11 cellular contexts compared by ENCODE assay signal in genomic region chr1:155962599-155963211, GRCh38. TPM values are rescaled to one million over a fixed set of nuclear protein-coding genes. Genes with fewer than 3 reads are reported as not detected.
DNase-seq lines count a peak whose midpoint lies in the region; ATAC-seq and TF ChIP-seq lines count a peak whose summit lies in the region.
"Had no signal": no experiment of that assay in that cellular context is flagged by ENCODE, and none has a peak within 500 bp of the region (broad histone marks: within the 10 kb centered on the region; RNA-seq: fewer than 3 reads in every experiment).

No MANE protein-coding gene starts in this region.

- no peaks in the 10 kb centered on the region for H3K9me3 Mint-ChIP-seq in CD4-positive, alpha-beta T cell

- WGBS in esophagus squamous epithelium, 2 donors: 68 to 74% methylated on average over 6 of the region's 18 CpGs

- no peaks in the 10 kb centered on the region for H3K27me3 ChIP-seq in CD4-positive, alpha-beta T cell (ENCODE audit: control insufficient read depth, insufficient read depth, low read length)
- no peaks in the 10 kb centered on the region for H3K27me3 ChIP-seq in esophagus squamous epithelium
- H3K27me3 ChIP-seq in neutrophil: no peaks in the 10 kb centered on the region
- H3K27me3 ChIP-seq: hepatocyte had no signal

- CTCF ChIA-PET in CD4-positive, alpha-beta T cell (lab: Charles Lee): interaction anchor here (1.0 kb wide), 1 partner anchor 14 kb away, joined by 3 read pairs; no protein-coding TSS in a partner anchor

- H3K4me1 Mint-ChIP-seq in CD4-positive, alpha-beta T cell (ENCODE audit: low read depth): peaks cover 10% of the 10 kb centered on the region

- H3K36me3 Mint-ChIP-seq in CD4-positive, alpha-beta T cell (ENCODE audit: low read depth): peaks cover 83% of the 10 kb centered on the region

- no peaks in the 10 kb centered on the region for H3K9me3 ChIP-seq in CD4-positive, alpha-beta T cell (ENCODE audit: control insufficient read depth, low read length)
- H3K9me3 ChIP-seq in esophagus squamous epithelium: no peaks in the 10 kb centered on the region
- H3K9me3 ChIP-seq in neutrophil: no peaks in the 10 kb centered on the region
- H3K9me3 ChIP-seq: prostate gland had no signal

- no peak for TF ChIP-seq POLR2A in esophagus squamous epithelium (IDR thresholded peaks at IDR 0.05)

- peak overlapping the region; percentile 63 for H3K27ac Mint-ChIP-seq in CD4-positive, alpha-beta T cell

- POLR2A ChIA-PET in CD4-positive, alpha-beta T cell (lab: Charles Lee): interaction anchor here (1.7 to 2.2 kb wide), 2 partner anchors 15 to 24 kb away, joined by 4 to 20 read pairs; partner anchors contain the start of gene ARHGEF2

- DNase-seq in CD4-positive, alpha-beta T cell: no peak
- no peak for DNase-seq in esophagus squamous epithelium (lab: John Stamatoyannopoulos, UW)
- DNase-seq in Kasumi-1 (lab: John Stamatoyannopoulos, UW): no peak
- DNase-seq: T-helper 1 cell had no signal

- H3K27me3 Mint-ChIP-seq in CD4-positive, alpha-beta T cell: no peaks in the 10 kb centered on the region

- TF ChIP-seq CTCF in CD4-positive, alpha-beta T cell (IDR thresholded peaks at IDR 0.05): no peak
- TF ChIP-seq CTCF in esophagus squamous epithelium (IDR thresholded peaks at IDR 0.05) (no peak), neutrophil (IDR thresholded peaks at IDR 0.05) (no peak)

- peaks cover 35 to 100% (median 71%) of the 10 kb centered on the region in 3 donors for H3K36me3 ChIP-seq in esophagus squamous epithelium
- peaks cover 99% of the 10 kb centered on the region for H3K36me3 ChIP-seq in neutrophil

- ATAC-seq in CD4-positive, alpha-beta T cell (ENCODE audit: poor library complexity): no peak
- ATAC-seq in SK-N-SH treated with all-trans-retinoic acid at 6 μM for 48 hours: peak; percentile 9; the same call in 1 of the 3 replicates
- no peak for ATAC-seq in HG02973 (IDR thresholded peaks at IDR 0.05; ENCODE audit: unreplicated experiment)
- ATAC-seq in GM18858 (IDR thresholded peaks at IDR 0.05; ENCODE audit: unreplicated experiment): no peak
- ATAC-seq in HG02870 (IDR thresholded peaks at IDR 0.05; ENCODE audit: unreplicated experiment): no peak

- intact Hi-C loops in CD4-positive, alpha-beta T cell (cut with DNase I, micrococcal nuclease): no loop called here
- intact Hi-C loops in esophagus squamous epithelium (cut with DNase I): no loop called here

- H3K27ac ChIP-seq in CD4-positive, alpha-beta T cell (ENCODE audit: low read depth, low read length): peak overlapping the region; percentile 35
- H3K27ac ChIP-seq in esophagus squamous epithelium (peak overlapping the region; percentile 17 to 85 (median 73)), neutrophil (peak overlapping the region; percentile 74)
- H3K27ac ChIP-seq: hepatocyte, prostate gland had no signal

- H3K4me1 ChIP-seq in esophagus squamous epithelium: peaks cover 14 to 45% (median 35%) of the 10 kb centered on the region in 3 donors
- H3K4me1 ChIP-seq in neutrophil (ENCODE audit: control insufficient read depth in 1 of 2, insufficient read depth in 1 of 2, low read depth in 1 of 2, low read length in 1 of 2): peaks cover 37 to 40% of the 10 kb centered on the region in 2 experiments
- H3K4me1 ChIP-seq: prostate gland had no signal

- H3K4me3 ChIP-seq in esophagus squamous epithelium: no peak overlapping the region
- no peak overlapping the region for H3K4me3 ChIP-seq in neutrophil (ENCODE audit: low read depth in 1 of 2, low read length in 1 of 2)
- H3K4me3 ChIP-seq: hepatocyte, prostate gland had no signal

- no peak overlapping the region for H3K4me3 Mint-ChIP-seq in CD4-positive, alpha-beta T cell

TF ChIP-seq in SK-N-SH treated with all-trans-retinoic acid at 6 μM for 48 hours, 23 proteins besides CTCF, POLR2A, EP300 and RAD21:
- no peak for TF ChIP-seq TOX (CRISPR knock-in tag; IDR thresholded peaks at IDR 0.05; ENCODE audit: borderline replicate concordance)
- TF ChIP-seq GLIS3 (CRISPR knock-in tag; IDR thresholded peaks at IDR 0.05): no peak
- no peak for TF ChIP-seq OSR1 (CRISPR knock-in tag; IDR thresholded peaks at IDR 0.05)
- TF ChIP-seq ZNF8 (CRISPR knock-in tag; IDR thresholded peaks at IDR 0.05): no peak
- no peak for TF ChIP-seq ZC3H10 (CRISPR knock-in tag; IDR thresholded peaks at IDR 0.05)
- TF ChIP-seq ZNF565 (CRISPR knock-in tag; conservative IDR thresholded peaks at IDR 0.05; ENCODE audit: low read depth): no peak
- TF ChIP-seq CREB5 (CRISPR knock-in tag; IDR thresholded peaks at IDR 0.05; ENCODE audit: low read depth): no peak
- TF ChIP-seq TSHZ2 (CRISPR knock-in tag; IDR thresholded peaks at IDR 0.05): no peak

RNA-seq across cellular contexts. Expression of gene ARHGEF2, which starts 15.6 kb away (rescaled TPM):
- 10 to 100 TPM; 54.8 to 62.4 TPM for total RNA-seq in CD4-positive, alpha-beta T cell
- 10 to 100 TPM; 22.6 to 38.3 (median 27.5) TPM for total RNA-seq in esophagus squamous epithelium

RNA-seq across cellular contexts. Expression of gene RXFP4, which starts 21.3 kb away (rescaled TPM):
- total RNA-seq in CD4-positive, alpha-beta T cell: not detected
- total RNA-seq in esophagus squamous epithelium: not detected
- total RNA-seq: prostate gland had no signal

RNA-seq across cellular contexts. Expression of gene KHDC4, which starts 28.5 kb away (rescaled TPM):
- total RNA-seq in CD4-positive, alpha-beta T cell: 10 to 100 TPM; 56.6 to 60.8 TPM
- 10 to 100 TPM; 12.4 to 48.1 (median 33.9) TPM for total RNA-seq in esophagus squamous epithelium

RNA-seq across cellular contexts. Expression of gene RIT1, which starts 51.6 kb away (rescaled TPM):
- total RNA-seq in CD4-positive, alpha-beta T cell: 10 to 100 TPM; 66.2 to 67.0 TPM
- 10 to 100 TPM; 35.3 to 55.4 (median 42.6) TPM for total RNA-seq in esophagus squamous epithelium

RNA-seq across cellular contexts. Expression of gene SSR2, which starts 58.0 kb away (rescaled TPM):
- 100 to 1,000 TPM; 223 to 225 TPM for total RNA-seq in CD4-positive, alpha-beta T cell
- total RNA-seq in esophagus squamous epithelium: 100 to 1,000 TPM; 115 to 215 (median 179) TPM
